ENCODE assay signal across 9 cellular contexts in genomic region chr16:2206420-2206779, GRCh38. TPM values are rescaled to one million over a fixed set of nuclear protein-coding genes. Genes with fewer than 3 reads are reported as not detected.
A peak's percentile ranks its signal among the peaks of the same experiment; 100 is the strongest.
DNase-seq lines count a peak whose midpoint lies in the region; ATAC-seq, FAIRE-seq and TF ChIP-seq lines count a peak whose summit lies in the region.
"Had no signal": no experiment of that assay in that cellular context is flagged by ENCODE, and none has a peak within 500 bp of the region (broad histone marks: within the 10 kb centered on the region; RNA-seq: fewer than 3 reads in every experiment).

No MANE protein-coding gene starts in this region.

- H3K27me3 ChIP-seq in keratinocyte (ENCODE audit: control insufficient read depth, extremely low read depth, insufficient read depth, low read length) = no peaks in the 10 kb centered on the region

- intact Hi-C loops in activated CD4-positive, alpha-beta T cell treated with anti-CD3 and anti-CD28 coated beads, Interleukin-2, amount 10 ng/mL, durations not matched to agents 24 days and 14 days (cut with micrococcal nuclease) = no loop called here
- intact Hi-C loops in activated T-helper 2 cell treated with anti-CD3 and anti-CD28 coated beads, Interferon-gamma antibody, Interleukin-2, Interleukin-4, amounts not matched to agents 10 μg/mL and 5 μg/mL and 100 μg/mL, durations not matched to agents 14 hours and 24 hours and 36 hours (cut with micrococcal nuclease) = no loop called here

- DNase-seq in activated CD4-positive, alpha-beta T cell treated with anti-CD3 and anti-CD28 coated beads, Interleukin-2, amount 10 ng/mL, durations not matched to agents 24 days and 14 days = no peak
- DNase-seq in activated CD4-positive, alpha-beta T cell treated with anti-CD3 and anti-CD28 coated beads, Interleukin-2, amount 50 U/mL, for 4 hours = no peak
- DNase-seq in activated T-helper 2 cell treated with anti-CD3 and anti-CD28 coated beads, Interferon-gamma antibody, Interleukin-2, Interleukin-4, amounts not matched to agents 10 μg/mL and 5 μg/mL and 100 μg/mL, durations not matched to agents 14 hours and 24 hours and 36 hours (ENCODE audit: low spot score) = no peak
- DNase-seq in keratinocyte (ENCODE audit: low read depth, low spot score) = no peak
- DNase-seq: COR-L47 had no signal

- H3K9me3 Mint-ChIP-seq in activated CD4-positive, alpha-beta T cell treated with anti-CD3 and anti-CD28 coated beads, Interleukin-2, amount 10 ng/mL, durations not matched to agents 24 days and 14 days = no peaks in the 10 kb centered on the region
- no peaks in the 10 kb centered on the region for H3K9me3 Mint-ChIP-seq in activated T-helper 2 cell treated with anti-CD3 and anti-CD28 coated beads, Interferon-gamma antibody, Interleukin-2, Interleukin-4, amounts not matched to agents 10 μg/mL and 5 μg/mL and 100 μg/mL, durations not matched to agents 14 hours and 24 hours and 36 hours

- peak overlapping the region; percentile 93 for H3K9ac ChIP-seq in keratinocyte (ENCODE audit: control insufficient read depth, extremely low read depth, insufficient read depth, low read length)

- H3K27ac Mint-ChIP-seq in activated CD4-positive, alpha-beta T cell treated with anti-CD3 and anti-CD28 coated beads, Interleukin-2, amount 10 ng/mL, durations not matched to agents 24 days and 14 days = peak overlapping the region; percentile 72
- peak overlapping the region; percentile 44 for H3K27ac Mint-ChIP-seq in activated T-helper 2 cell treated with anti-CD3 and anti-CD28 coated beads, Interferon-gamma antibody, Interleukin-2, Interleukin-4, amounts not matched to agents 10 μg/mL and 5 μg/mL and 100 μg/mL, durations not matched to agents 14 hours and 24 hours and 36 hours

- peak overlapping the region; percentile 90 for H3K4me3 Mint-ChIP-seq in activated CD4-positive, alpha-beta T cell treated with anti-CD3 and anti-CD28 coated beads, Interleukin-2, amount 10 ng/mL, durations not matched to agents 24 days and 14 days
- peak overlapping the region; percentile 74 for H3K4me3 Mint-ChIP-seq in activated T-helper 2 cell treated with anti-CD3 and anti-CD28 coated beads, Interferon-gamma antibody, Interleukin-2, Interleukin-4, amounts not matched to agents 10 μg/mL and 5 μg/mL and 100 μg/mL, durations not matched to agents 14 hours and 24 hours and 36 hours (ENCODE audit: low read depth)

- H4K20me1 ChIP-seq in keratinocyte (ENCODE audit: control insufficient read depth, extremely low read depth, insufficient read depth, low read length) = no peaks in the 10 kb centered on the region

- peaks cover 12% of the 10 kb centered on the region in 2 experiments for H3K36me3 ChIP-seq in keratinocyte (ENCODE audit: control insufficient read depth in 2 of 2, extremely low read depth in 1 of 2, insufficient read depth in 2 of 2, low read length in 2 of 2)

- no peaks in the 10 kb centered on the region for H3K9me3 ChIP-seq in keratinocyte (ENCODE audit: control insufficient read depth, low read depth, low read length)

- H3K4me3 ChIP-seq in keratinocyte (ENCODE audit: control insufficient read depth in 2 of 3, extremely low read depth in 1 of 3, insufficient read depth in 2 of 3, low read depth in 1 of 3, low read length in 3 of 3) = peak overlapping the region; percentile 73 to 95 (median 77)

- peaks cover 20% of the 10 kb centered on the region for H3K36me3 Mint-ChIP-seq in activated CD4-positive, alpha-beta T cell treated with anti-CD3 and anti-CD28 coated beads, Interleukin-2, amount 10 ng/mL, durations not matched to agents 24 days and 14 days (ENCODE audit: low read depth)
- peaks cover 26% of the 10 kb centered on the region for H3K36me3 Mint-ChIP-seq in activated T-helper 2 cell treated with anti-CD3 and anti-CD28 coated beads, Interferon-gamma antibody, Interleukin-2, Interleukin-4, amounts not matched to agents 10 μg/mL and 5 μg/mL and 100 μg/mL, durations not matched to agents 14 hours and 24 hours and 36 hours (ENCODE audit: low read depth)

- peaks cover 9% of the 10 kb centered on the region for H3K4me1 ChIP-seq in keratinocyte (ENCODE audit: control insufficient read depth, extremely low read depth, insufficient read depth, low read length)

- ATAC-seq in GM21447 (IDR thresholded peaks at IDR 0.05; ENCODE audit: unreplicated experiment) (no peak), GM19035 (IDR thresholded peaks at IDR 0.05; ENCODE audit: unreplicated experiment) (no peak), HG02884 (IDR thresholded peaks at IDR 0.05; ENCODE audit: unreplicated experiment) (no peak)

- peaks cover 7% of the 10 kb centered on the region for H3K79me2 ChIP-seq in keratinocyte (ENCODE audit: control insufficient read depth, insufficient read depth, low read length)

- H3K9me1 ChIP-seq in keratinocyte (ENCODE audit: control insufficient read depth, extremely low read depth, insufficient read depth, low read length) = no peaks in the 10 kb centered on the region

- H3K27me3 Mint-ChIP-seq in activated CD4-positive, alpha-beta T cell treated with anti-CD3 and anti-CD28 coated beads, Interleukin-2, amount 10 ng/mL, durations not matched to agents 24 days and 14 days = peaks cover 4% of the 10 kb centered on the region
- peaks cover 10% of the 10 kb centered on the region for H3K27me3 Mint-ChIP-seq in activated T-helper 2 cell treated with anti-CD3 and anti-CD28 coated beads, Interferon-gamma antibody, Interleukin-2, Interleukin-4, amounts not matched to agents 10 μg/mL and 5 μg/mL and 100 μg/mL, durations not matched to agents 14 hours and 24 hours and 36 hours (ENCODE audit: low read depth)

- peaks cover 15% of the 10 kb centered on the region for H3K4me1 Mint-ChIP-seq in activated CD4-positive, alpha-beta T cell treated with anti-CD3 and anti-CD28 coated beads, Interleukin-2, amount 10 ng/mL, durations not matched to agents 24 days and 14 days
- H3K4me1 Mint-ChIP-seq in activated T-helper 2 cell treated with anti-CD3 and anti-CD28 coated beads, Interferon-gamma antibody, Interleukin-2, Interleukin-4, amounts not matched to agents 10 μg/mL and 5 μg/mL and 100 μg/mL, durations not matched to agents 14 hours and 24 hours and 36 hours (ENCODE audit: low read depth) = peaks cover 18% of the 10 kb centered on the region

- H3K4me2 ChIP-seq in keratinocyte (ENCODE audit: control insufficient read depth, extremely low read depth, insufficient read depth, low read depth, low read length) = peak overlapping the region; percentile 75

- no peak for TF ChIP-seq CTCF in keratinocyte (optimal IDR thresholded peaks at IDR 0.05 in 1 of 3, IDR thresholded peaks at IDR 0.05 in 1 of 3, conservative IDR thresholded peaks at IDR 0.05 in 1 of 3; ENCODE audit: extremely low read depth in 1 of 3, insufficient read depth in 2 of 3, low read length in 3 of 3)

- H2AFZ ChIP-seq in keratinocyte (ENCODE audit: control insufficient read depth, low read length) = no peak overlapping the region

- H3K27ac ChIP-seq in keratinocyte (ENCODE audit: control insufficient read depth, insufficient read depth, low read length) = no peak overlapping the region
- H3K27ac ChIP-seq in temporal lobe (ENCODE audit: low read depth, low read length) = peak overlapping the region; percentile 96

- dilution Hi-C loops in keratinocyte (cut with MboI; ENCODE audit: extremely low pct_ligation_motif_present, low sequenced_read_pairs) = no loop called here

- no peak for FAIRE-seq in keratinocyte (lab: Jason Lieb, UNC)

RNA-seq across cellular contexts. Expression of gene MLST8, which starts 1.1 kb away (rescaled TPM):
- total RNA-seq in activated CD4-positive, alpha-beta T cell treated with anti-CD3 and anti-CD28 coated beads, Interleukin-2, amount 10 ng/mL, durations not matched to agents 24 days and 14 days = 65.2 and 70.3 TPM in 2 replicates
- total RNA-seq in activated T-helper 2 cell treated with anti-CD3 and anti-CD28 coated beads, Interferon-gamma antibody, Interleukin-2, Interleukin-4, amounts not matched to agents 10 μg/mL and 5 μg/mL and 100 μg/mL, durations not matched to agents 14 hours and 24 hours and 36 hours = 54.3 and 56.4 TPM in 2 replicates
- polyA plus RNA-seq in keratinocyte = 35.7 to 68.9 TPM (median 54.7 TPM) in 3 replicates
- 66.9 TPM for polyA plus RNA-seq in keratinocyte (2011; ENCODE audit: low read depth)
- polyA plus RNA-seq in keratinocyte (2011; cell fraction: cytosol; rRNA removed) = 43.6 and 90.2 TPM in 2 replicates
- 36.0 and 46.8 TPM in 2 replicates for polyA plus RNA-seq in keratinocyte (2011; cell fraction: nucleus; rRNA removed)
- polyA plus RNA-seq in keratinocyte (2012; ENCODE audit: low replicate concordance) = 29.2 and 45.0 TPM in 2 replicates
- 36.3 to 85.2 TPM (median 44.4 TPM) in 3 replicates for polyA minus RNA-seq in keratinocyte
- polyA minus RNA-seq in keratinocyte (2011; cell fraction: cytosol; rRNA and poly(A)+ RNA removed) = 59.9 TPM
- polyA minus RNA-seq in keratinocyte (2011; cell fraction: nucleus; rRNA and poly(A)+ RNA removed) = 15.7 and 17.8 TPM in 2 replicates
- 12.8 TPM for total RNA-seq in temporal lobe

RNA-seq across cellular contexts. Expression of gene BRICD5, which starts 4.3 kb away (rescaled TPM):
- 22.2 and 23.1 TPM in 2 replicates for total RNA-seq in activated CD4-positive, alpha-beta T cell treated with anti-CD3 and anti-CD28 coated beads, Interleukin-2, amount 10 ng/mL, durations not matched to agents 24 days and 14 days
- total RNA-seq in activated T-helper 2 cell treated with anti-CD3 and anti-CD28 coated beads, Interferon-gamma antibody, Interleukin-2, Interleukin-4, amounts not matched to agents 10 μg/mL and 5 μg/mL and 100 μg/mL, durations not matched to agents 14 hours and 24 hours and 36 hours = 24.6 and 25.2 TPM in 2 replicates
- 1.8 to 5.9 TPM (median 3.5 TPM) in 3 replicates for polyA plus RNA-seq in keratinocyte
- polyA plus RNA-seq in keratinocyte (2011; ENCODE audit: low read depth) = 0.36 TPM
- polyA plus RNA-seq in keratinocyte (2011; cell fraction: cytosol; rRNA removed) = 0.31 and 0.36 TPM in 2 replicates
- polyA plus RNA-seq in keratinocyte (2011; cell fraction: nucleus; rRNA removed) = 8.1 and 9.1 TPM in 2 replicates
- polyA plus RNA-seq in keratinocyte (2012; ENCODE audit: low replicate concordance) = 1.4 and 4.4 TPM in 2 replicates
- polyA minus RNA-seq in keratinocyte = 0.51 to 2.8 TPM (median 1.1 TPM) in 3 replicates
- not detected for polyA minus RNA-seq in keratinocyte (2011; cell fraction: cytosol; rRNA and poly(A)+ RNA removed)
- 1.4 and 2.3 TPM in 2 replicates for polyA minus RNA-seq in keratinocyte (2011; cell fraction: nucleus; rRNA and poly(A)+ RNA removed)
- total RNA-seq in temporal lobe = 3.2 TPM

RNA-seq across cellular contexts. Expression of gene PGP, which starts 8.2 kb away (rescaled TPM):
- 38.7 and 38.9 TPM in 2 replicates for total RNA-seq in activated CD4-positive, alpha-beta T cell treated with anti-CD3 and anti-CD28 coated beads, Interleukin-2, amount 10 ng/mL, durations not matched to agents 24 days and 14 days
- total RNA-seq in activated T-helper 2 cell treated with anti-CD3 and anti-CD28 coated beads, Interferon-gamma antibody, Interleukin-2, Interleukin-4, amounts not matched to agents 10 μg/mL and 5 μg/mL and 100 μg/mL, durations not matched to agents 14 hours and 24 hours and 36 hours = 36.1 and 37.7 TPM in 2 replicates
- 10.3 to 18.0 TPM (median 10.4 TPM) in 3 replicates for polyA plus RNA-seq in keratinocyte
- 1.6 TPM for polyA plus RNA-seq in keratinocyte (2011; ENCODE audit: low read depth)
- 6.1 and 12.6 TPM in 2 replicates for polyA plus RNA-seq in keratinocyte (2011; cell fraction: cytosol; rRNA removed)
- polyA plus RNA-seq in keratinocyte (2011; cell fraction: nucleus; rRNA removed) = 20.4 and 24.2 TPM in 2 replicates
- 6.5 and 17.3 TPM in 2 replicates for polyA plus RNA-seq in keratinocyte (2012; ENCODE audit: low replicate concordance)
- 6.3 to 10.6 TPM (median 9.1 TPM) in 3 replicates for polyA minus RNA-seq in keratinocyte
- 21.7 TPM for polyA minus RNA-seq in keratinocyte (2011; cell fraction: cytosol; rRNA and poly(A)+ RNA removed)
- 9.2 and 10.9 TPM in 2 replicates for polyA minus RNA-seq in keratinocyte (2011; cell fraction: nucleus; rRNA and poly(A)+ RNA removed)
- 10.6 TPM for total RNA-seq in temporal lobe

RNA-seq across cellular contexts. Expression of gene CASKIN1, which starts 10.0 kb away (rescaled TPM):
- total RNA-seq in activated CD4-positive, alpha-beta T cell treated with anti-CD3 and anti-CD28 coated beads, Interleukin-2, amount 10 ng/mL, durations not matched to agents 24 days and 14 days = 2.2 and 2.3 TPM in 2 replicates
- 0.48 and 1.0 TPM in 2 replicates for total RNA-seq in activated T-helper 2 cell treated with anti-CD3 and anti-CD28 coated beads, Interferon-gamma antibody, Interleukin-2, Interleukin-4, amounts not matched to agents 10 μg/mL and 5 μg/mL and 100 μg/mL, durations not matched to agents 14 hours and 24 hours and 36 hours
- 0.01 to 0.45 TPM (median 0.04 TPM) in 3 replicates for polyA plus RNA-seq in keratinocyte
- polyA plus RNA-seq in keratinocyte (2011; ENCODE audit: low read depth) = 0.07 TPM
- polyA plus RNA-seq in keratinocyte (2011; cell fraction: cytosol; rRNA removed) = 0.01 and 0.12 TPM in 2 replicates
- 0.08 and 0.27 TPM in 2 replicates for polyA plus RNA-seq in keratinocyte (2011; cell fraction: nucleus; rRNA removed)
- polyA plus RNA-seq in keratinocyte (2012; ENCODE audit: low replicate concordance) = 0.02 and 0.78 TPM in 2 replicates
- 0.03 to 0.07 TPM in 2 of 3 replicates, not detected in the other for polyA minus RNA-seq in keratinocyte
- not detected for polyA minus RNA-seq in keratinocyte (2011; cell fraction: cytosol; rRNA and poly(A)+ RNA removed)
- polyA minus RNA-seq in keratinocyte (2011; cell fraction: nucleus; rRNA and poly(A)+ RNA removed) = 0.11 TPM in 1 of 2 replicates, not detected in the other
- total RNA-seq in temporal lobe = 20.9 TPM

RNA-seq across cellular contexts. Expression of gene E4F1, which starts 17.0 kb away (rescaled TPM):
- 33.4 and 34.7 TPM in 2 replicates for total RNA-seq in activated CD4-positive, alpha-beta T cell treated with anti-CD3 and anti-CD28 coated beads, Interleukin-2, amount 10 ng/mL, durations not matched to agents 24 days and 14 days
- total RNA-seq in activated T-helper 2 cell treated with anti-CD3 and anti-CD28 coated beads, Interferon-gamma antibody, Interleukin-2, Interleukin-4, amounts not matched to agents 10 μg/mL and 5 μg/mL and 100 μg/mL, durations not matched to agents 14 hours and 24 hours and 36 hours = 29.3 and 30.0 TPM in 2 replicates
- polyA plus RNA-seq in keratinocyte = 10.5 to 24.7 TPM (median 11.1 TPM) in 3 replicates
- polyA plus RNA-seq in keratinocyte (2011; ENCODE audit: low read depth) = 16.2 TPM
- polyA plus RNA-seq in keratinocyte (2011; cell fraction: cytosol; rRNA removed) = 4.1 and 10.4 TPM in 2 replicates
- polyA plus RNA-seq in keratinocyte (2011; cell fraction: nucleus; rRNA removed) = 36.5 and 49.1 TPM in 2 replicates
- polyA plus RNA-seq in keratinocyte (2012; ENCODE audit: low replicate concordance) = 12.1 and 15.4 TPM in 2 replicates
- 9.2 to 18.5 TPM (median 12.6 TPM) in 3 replicates for polyA minus RNA-seq in keratinocyte
- polyA minus RNA-seq in keratinocyte (2011; cell fraction: cytosol; rRNA and poly(A)+ RNA removed) = 29.2 TPM
- polyA minus RNA-seq in keratinocyte (2011; cell fraction: nucleus; rRNA and poly(A)+ RNA removed) = 23.0 and 30.4 TPM in 2 replicates
- total RNA-seq in temporal lobe = 18.9 TPM
